In the genomic region with DNA sequence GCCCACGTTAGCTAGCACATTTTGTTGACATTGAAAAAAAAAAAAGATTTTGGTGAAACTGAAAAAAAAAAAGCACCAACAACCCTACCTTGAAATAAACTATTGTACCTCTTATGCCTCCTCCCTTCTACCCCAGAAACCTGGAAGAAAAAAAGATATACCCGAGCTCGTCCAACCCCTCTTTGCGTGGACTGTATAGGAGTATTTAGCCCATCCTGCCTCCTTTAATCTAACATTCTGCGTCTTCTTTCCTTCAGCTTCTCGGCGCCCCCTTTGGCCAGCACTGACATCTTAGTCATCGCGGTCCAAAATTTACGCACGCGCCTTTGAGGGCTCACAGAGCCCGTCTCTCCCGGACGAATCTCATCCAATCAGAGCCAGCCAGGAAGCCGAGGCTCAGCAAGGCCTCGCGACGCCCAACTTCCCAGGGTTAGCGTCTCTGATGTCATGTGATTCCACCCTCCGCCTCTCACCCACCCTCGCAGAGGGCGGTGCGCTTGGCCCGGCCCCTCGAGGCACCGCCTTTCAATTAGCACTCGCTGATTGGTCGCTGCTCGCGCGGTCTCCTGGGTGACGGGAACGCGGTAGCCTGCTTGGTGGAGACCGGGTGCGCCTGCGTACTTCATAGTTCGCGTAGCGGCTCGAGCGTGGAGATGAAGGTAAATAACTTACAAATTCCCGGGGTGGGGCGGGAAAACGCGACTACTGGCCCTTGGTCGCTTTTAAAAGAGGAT, we compare ENCODE assay signal across 8 cellular contexts. TPM values are rescaled to one million over a fixed set of nuclear protein-coding genes. Genes with fewer than 3 reads are reported as not detected.
DNase-seq lines count a peak whose midpoint lies in the region; ATAC-seq and TF ChIP-seq lines count a peak whose summit lies in the region.

A gene (plus strand): TSS at position 625 of the 734 bp plus-strand sequence. CDS start 29 bp downstream, at position 654.

- POLR2A ChIA-PET in Panc1 (lab: Charles Lee): interaction anchor here (0.6 kb wide), 1 partner anchor 57 kb away, joined by 8 read pairs; no protein-coding TSS in a partner anchor

- H3K36me3 ChIP-seq in KMS-11 (ENCODE audit: insufficient read depth) (no peaks in the 10 kb centered on the region), Panc1 (ENCODE audit: control insufficient read depth, insufficient read depth, low read length) (no peaks in the 10 kb centered on the region; the same call in 1 of the 2 replicates), esophagus squamous epithelium (peaks cover 0 to 7% (median 0%) of the 10 kb centered on the region in 3 donors)

- peak within 1 kb of the TSS; percentile 94 for H3K4me2 ChIP-seq in KMS-11

- ATAC-seq in GM21723 (IDR thresholded peaks at IDR 0.05; ENCODE audit: unreplicated experiment) (peak; percentile 98), Panc1 (peak; percentile 99)

- no TSS peak for BruUV-seq in Panc1 (replicated peaks; lab: Mats Ljungman, UMichigan)

- peak within 1 kb of the TSS; percentile 90 for H2AFZ ChIP-seq in KMS-11 (ENCODE audit: low read depth)

- H4K20me1 ChIP-seq in KMS-11 (ENCODE audit: insufficient read depth): no peaks in the 10 kb centered on the region

- intact Hi-C loops in Panc1 (cut with micrococcal nuclease; ENCODE audit: unreplicated experiment): no loop called here
- intact Hi-C loops in esophagus squamous epithelium (cut with DNase I): no loop called here

- DNase-seq in DMS79 treated with DMSO at 0.1 percent for 48 hours (lab: John Stamatoyannopoulos, UW): peak; percentile 80
- DNase-seq in Panc1 (ENCODE audit: low read depth, low spot score): peak; percentile 94
- peak; percentile 98 to 99 for DNase-seq in activated T-cell treated with anti-CD3 and anti-CD28 coated beads, Interleukin-2, amount 50 U/mL, for 48 hours
- DNase-seq in esophagus squamous epithelium (lab: John Stamatoyannopoulos, UW): peak; percentile 96
- DNase-seq in myocyte (ENCODE audit: low read depth): peak; percentile 100
- DNase-seq in stimulated activated CD8-positive, alpha-beta memory T cell treated with anti-CD3 and anti-CD28 coated beads, Interleukin-7, amount 100 ng/mL, for 48 hours (ENCODE audit: extremely low read depth in 1 of 2, low read depth in 1 of 2): peak; percentile 97 to 99

- peak within 1 kb of the TSS; percentile 57; the same call in 1 of the 2 replicates for H3K9ac ChIP-seq in KMS-11

- no peaks in the 10 kb centered on the region for H3K79me2 ChIP-seq in KMS-11 (ENCODE audit: insufficient read depth, low read depth)

- TF ChIP-seq POLR2A in esophagus squamous epithelium (IDR thresholded peaks at IDR 0.05): peak in 2 of 4 donors; percentile 25 to 38

- H3K4me3 ChIP-seq in KMS-11 (IDR thresholded peaks at IDR 0.05; ENCODE audit: insufficient read depth, low read depth, low read length) (peak within 1 kb of the TSS; percentile 59), Panc1 (ENCODE audit: low read depth in 2 of 2, low read length in 2 of 2) (peak within 1 kb of the TSS; percentile 66 to 89), esophagus squamous epithelium (peak within 1 kb of the TSS; percentile 73 to 87 (median 81))

- CTCF ChIA-PET in Panc1 (lab: Charles Lee): interaction anchor here (0.6 to 0.7 kb wide), 2 partner anchors 12 to 48 kb away, joined by 3 read pairs; no protein-coding TSS in a partner anchor

- in situ Hi-C loops in Panc1 (cut with HindIII; ENCODE audit: low pct_unique_long_range_greater_than_20kb, low sequenced_read_pairs): no loop called here

- 1% methylated on average over 22 to 25 of the region's 48 CpGs for WGBS in esophagus squamous epithelium, 2 donors

- peaks cover 5% of the 10 kb centered on the region for H3K4me1 ChIP-seq in KMS-11 (ENCODE audit: low read depth, poor library complexity, severe bottlenecking)
- peaks cover 5% of the 10 kb centered on the region; the same call in 1 of the 2 replicates for H3K4me1 ChIP-seq in Panc1 (ENCODE audit: control insufficient read depth, insufficient read depth, low read length)
- peaks cover 0 to 18% (median 13%) of the 10 kb centered on the region in 3 donors for H3K4me1 ChIP-seq in esophagus squamous epithelium

- TF ChIP-seq CTCF in KMS-11 (conservative IDR thresholded peaks at IDR 0.05; ENCODE audit: low read depth, low read length) (peak; percentile 53), Panc1 (IDR thresholded peaks at IDR 0.05) (peak; percentile 59), esophagus squamous epithelium (IDR thresholded peaks at IDR 0.05) (peak; percentile 17 to 50 (median 48))

- H3K27me3 ChIP-seq in KMS-11 (ENCODE audit: insufficient read depth, low read depth): no peaks in the 10 kb centered on the region
- H3K27me3 ChIP-seq in Panc1 (ENCODE audit: control insufficient read depth, insufficient read depth, low read length): no peaks in the 10 kb centered on the region
- no peaks in the 10 kb centered on the region for H3K27me3 ChIP-seq in esophagus squamous epithelium

- no peaks in the 10 kb centered on the region for H3K9me3 ChIP-seq in Panc1 (ENCODE audit: control insufficient read depth, insufficient read depth, low read depth, low read length)
- H3K9me3 ChIP-seq in esophagus squamous epithelium: no peaks in the 10 kb centered on the region

- H3K27ac ChIP-seq in KMS-11 (peak within 1 kb of the TSS; percentile 62; the same call in 1 of the 2 replicates), Panc1 (ENCODE audit: low read length) (peak within 1 kb of the TSS; percentile 83), esophagus squamous epithelium (peak within 1 kb of the TSS; percentile 72 to 86 (median 79))

RNA-seq across cellular contexts. Expression of the gene that starts here (rescaled TPM):
- 16.0 TPM for total RNA-seq in Panc1 (2021; ENCODE audit: unreplicated experiment)
- 10.8 TPM for polyA plus RNA-seq in Panc1 (2012; ENCODE audit: insufficient read length)
- total RNA-seq in esophagus squamous epithelium: 10 to 100 TPM in 3 of 4 donors, 1 to 10 TPM in 1; 9.1 to 34.7 (median 10.4) TPM
- total RNA-seq in myocyte: 25.9 and 35.1 TPM in 2 replicates
- 13.1 TPM for polyA plus RNA-seq in myocyte (2012)

Comparison
In these comparisons a context has a peak if more than half of its experiments do, and no peak if none do; other contexts are left out.
1. Peak in every context shown above with its lines: DNase-seq, ATAC-seq, H3K4me3 ChIP-seq and H3K27ac ChIP-seq.